Comparison of ENCODE assay signal across 8 cellular contexts in the genomic region with DNA sequence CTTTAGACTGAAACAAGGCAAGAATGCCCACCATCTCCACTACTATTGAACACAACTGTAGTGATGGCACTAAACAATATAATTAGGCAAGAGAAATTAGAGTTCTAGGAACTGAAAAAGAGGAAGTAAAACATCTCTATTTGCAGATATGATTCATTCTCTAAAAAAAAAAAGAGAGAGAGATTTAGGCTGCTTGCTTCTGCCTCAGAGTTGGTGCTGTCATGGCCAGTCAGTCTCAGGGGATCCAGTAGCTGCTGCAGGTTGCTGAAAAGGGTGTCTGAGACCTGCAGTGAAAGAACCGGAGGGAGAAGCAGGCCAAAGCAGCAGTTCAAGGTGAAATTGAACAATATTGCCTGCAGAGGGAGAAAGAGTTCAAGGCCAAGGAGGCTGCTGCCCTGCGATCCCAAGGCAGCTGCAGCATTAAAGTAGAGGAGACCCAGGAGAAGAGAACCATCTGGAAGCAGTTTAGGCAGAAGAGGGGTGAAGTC.
DNase-seq lines count a peak whose midpoint lies in the region; ATAC-seq and TF ChIP-seq lines count a peak whose summit lies in the region.

No MANE protein-coding gene starts in this region.

- no peak overlapping the region for H3K27ac Mint-ChIP-seq in activated T-helper 17 cell treated with anti-CD3 and anti-CD28 coated beads, Interleukin-2, amount 50 U/mL, for 72 hours

- DNase-seq in HAP-1 (ENCODE audit: low spot score in 2 of 2) (peak; percentile 32 to 44), LNCaP clone FGC (ENCODE audit: low read depth) (peak; percentile 10), dermis blood vessel endothelial cell (peak; percentile 9), NCI-H2107 (lab: John Stamatoyannopoulos, UW) (no peak)
- no peak for DNase-seq in activated naive CD4-positive, alpha-beta T cell (lab: John Stamatoyannopoulos, UW)
- DNase-seq in stimulated activated CD4-positive, alpha-beta T cell treated with anti-CD3 and anti-CD28 coated beads, Interleukin-2, amount 100 ng/mL, for 48 hours = no peak

- no peak overlapping the region for H3K4me3 Mint-ChIP-seq in activated T-helper 17 cell treated with anti-CD3 and anti-CD28 coated beads, Interleukin-2, amount 50 U/mL, for 72 hours

- H3K4me1 Mint-ChIP-seq in activated T-helper 17 cell treated with anti-CD3 and anti-CD28 coated beads, Interleukin-2, amount 50 U/mL, for 72 hours = peaks cover 5% of the 10 kb centered on the region

- H3K9me3 ChIP-seq in HAP-1 = no peaks in the 10 kb centered on the region

- H3K27me3 ChIP-seq in HAP-1 (ENCODE audit: low read depth) = no peaks in the 10 kb centered on the region

- peaks cover 71% of the 10 kb centered on the region for H3K36me3 Mint-ChIP-seq in activated T-helper 17 cell treated with anti-CD3 and anti-CD28 coated beads, Interleukin-2, amount 50 U/mL, for 72 hours (ENCODE audit: low read depth)

- H3K36me3 ChIP-seq in HAP-1 (replicated peaks) = peaks cover 5% of the 10 kb centered on the region; the same call in 1 of the 2 replicates

- peak; percentile 98 for ATAC-seq in GM18505 (IDR thresholded peaks at IDR 0.05; ENCODE audit: unreplicated experiment)
- no peak for ATAC-seq in activated T-helper 17 cell treated with anti-CD3 and anti-CD28 coated beads, Interleukin-2, amount 50 U/mL, for 72 hours (replicated peaks)

- no peaks in the 10 kb centered on the region for H3K4me1 ChIP-seq in HAP-1

- H3K27me3 Mint-ChIP-seq in activated T-helper 17 cell treated with anti-CD3 and anti-CD28 coated beads, Interleukin-2, amount 50 U/mL, for 72 hours = no peaks in the 10 kb centered on the region

- in situ Hi-C loops in HAP-1 (cut with MboI; ENCODE audit: low sequenced_read_pairs) = no loop called here

- H3K9me3 Mint-ChIP-seq in activated T-helper 17 cell treated with anti-CD3 and anti-CD28 coated beads, Interleukin-2, amount 50 U/mL, for 72 hours = no peaks in the 10 kb centered on the region

- peak; percentile 59 for TF ChIP-seq CTCF in LNCaP clone FGC (IDR thresholded peaks at IDR 0.05; ENCODE audit: control insufficient read depth, extremely low read depth, insufficient read depth)

- no peak for TF ChIP-seq POLR2A in GM18505 (IDR thresholded peaks at IDR 0.05; ENCODE audit: borderline replicate concordance, extremely low read depth, insufficient read depth, insufficient read length)

- H3K4me3 ChIP-seq in HAP-1 = no peak overlapping the region
- H3K4me3 ChIP-seq in LNCaP clone FGC (ENCODE audit: low read depth, low read length) = no peak overlapping the region

Comparison
In these comparisons a context has a peak if more than half of its experiments do, and no peak if none do; other contexts are left out.
1. DNase-seq: peak in HAP-1 (2 of 2), LNCaP clone FGC (single experiment) and dermis blood vessel endothelial cell (single experiment); none in NCI-H2107 (single experiment), activated naive CD4-positive, alpha-beta T cell (0 of 4) and stimulated activated CD4-positive, alpha-beta T cell treated with anti-CD3 and anti-CD28 coated beads, Interleukin-2, amount 100 ng/mL, for 48 hours (0 of 2).